10 cellular contexts compared by ENCODE assay signal in the genomic region with DNA sequence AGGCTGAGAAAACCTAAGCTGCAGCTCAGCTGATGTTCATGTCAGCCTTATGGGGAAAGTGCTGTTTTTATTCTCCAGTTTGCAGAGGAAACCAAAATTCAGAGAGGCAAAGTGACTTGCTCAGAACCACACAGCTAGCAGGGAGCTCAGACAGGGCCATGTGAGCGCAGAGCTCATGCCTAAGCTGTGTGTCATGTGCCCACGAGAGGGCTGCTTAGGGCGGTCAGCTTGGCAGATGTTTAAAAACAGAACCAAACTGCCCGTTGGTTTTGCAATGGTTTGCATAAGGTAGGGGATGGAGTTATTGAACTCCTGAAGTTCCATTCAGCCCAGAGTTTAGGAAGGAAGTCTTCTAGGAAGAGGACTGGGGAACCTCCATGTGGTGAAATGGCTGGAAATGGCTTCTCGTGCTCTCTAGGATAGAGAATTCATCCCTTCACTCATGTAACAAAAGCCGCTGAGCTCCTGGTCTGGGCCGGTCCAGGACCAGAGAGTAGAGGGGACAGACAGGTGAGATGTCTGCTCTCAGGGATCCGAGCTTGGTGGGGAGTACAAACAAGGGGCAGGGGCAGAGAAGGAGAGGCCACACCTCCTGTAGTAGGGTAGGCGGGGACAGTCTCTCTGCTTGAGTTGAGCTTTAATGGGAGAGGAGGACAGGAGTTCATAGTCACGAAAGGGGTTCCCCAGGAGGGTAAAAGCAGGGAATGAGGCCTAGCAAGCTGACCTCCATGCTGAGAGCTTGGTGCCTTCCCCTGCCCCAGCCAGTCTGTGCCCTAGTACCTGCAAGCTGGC. TPM values are rescaled to one million over a fixed set of nuclear protein-coding genes. Genes with fewer than 3 reads are reported as not detected.
A peak's percentile ranks its signal among the peaks of the same experiment; 100 is the strongest.
DNase-seq lines count a peak whose midpoint lies in the region; TF ChIP-seq lines count a peak whose summit lies in the region.
"Had no signal": no experiment of that assay in that cellular context is flagged by ENCODE, and none has a peak within 500 bp of the region (broad histone marks: within the 10 kb centered on the region; RNA-seq: fewer than 3 reads in every experiment).

No MANE protein-coding gene starts in this region.

- DNase-seq in AG09309 (ENCODE audit: low read depth), result peak; percentile 76
- DNase-seq in M059J (ENCODE audit: low read depth), result peak; percentile 84
- DNase-seq in dedifferentiated amniotic fluid mesenchymal stem cell (ENCODE audit: extremely low spot score), result peak; percentile 82
- no peak for DNase-seq in activated T-cell treated with anti-CD3 and anti-CD28 coated beads for 4 hours
- no peak for DNase-seq in activated CD8-positive, alpha-beta memory T cell treated with anti-CD3 and anti-CD28 coated beads, Interleukin-2, amount 50 U/mL, for 48 hours
- no peak for DNase-seq in activated CD4-positive, alpha-beta T cell treated with anti-CD3 and anti-CD28 coated beads for 48 hours
- DNase-seq in activated CD4-positive, alpha-beta T cell treated with anti-CD3 and anti-CD28 coated beads, Interleukin-2, amount 50 U/mL, for 48 hours, result no peak
- DNase-seq: activated naive CD8-positive, alpha-beta T cell treated with anti-CD3 and anti-CD28 coated beads, Interleukin-2, amount 10 ng/mL, durations not matched to agents 7 days and 5 days; GDM1 had no signal

- no peak for TF ChIP-seq CTCF in AG09309 (IDR thresholded peaks at IDR 0.05; ENCODE audit: control insufficient read depth, insufficient read depth, low read depth, low read length, missing control alignments)

- H3K27me3 ChIP-seq in mucosa of rectum (ENCODE audit: control insufficient read depth in 2 of 2, insufficient read depth in 2 of 2, low read length in 2 of 2), result no peaks in the 10 kb centered on the region

- H3K9ac ChIP-seq in mucosa of rectum (ENCODE audit: low read depth in 1 of 2, low read length in 2 of 2), result peak overlapping the region; percentile 11 to 76

- peak overlapping the region; percentile 95 to 96 for H3K27ac ChIP-seq in mucosa of rectum (ENCODE audit: low read depth in 2 of 2, low read length in 2 of 2)

- H3K4me3 ChIP-seq in AG09309 (ENCODE audit: control insufficient read depth, low read depth, low read length), result no peak overlapping the region
- H3K4me3 ChIP-seq in mucosa of rectum (ENCODE audit: low read length in 2 of 2), result no peak overlapping the region

- no peaks in the 10 kb centered on the region for H3K9me3 ChIP-seq in mucosa of rectum (ENCODE audit: control insufficient read depth in 2 of 2, low read length in 2 of 2)

- H3K36me3 ChIP-seq in mucosa of rectum (ENCODE audit: control insufficient read depth in 2 of 2, insufficient read depth in 2 of 2, low read length in 2 of 2), result peaks cover 5 to 19% of the 10 kb centered on the region in 2 donors

- peaks cover 59 to 61% of the 10 kb centered on the region in 2 donors for H3K4me1 ChIP-seq in mucosa of rectum (ENCODE audit: control insufficient read depth in 2 of 2, insufficient read depth in 2 of 2, low read length in 2 of 2)

RNA-seq across cellular contexts. Expression of a gene that starts 46.9 kb away (rescaled TPM):
- total RNA-seq in M059J (2014; rRNA removed; shearing (Covaris generic)), result 4.4 and 6.8 TPM in 2 replicates

Comparison
In these comparisons a context has a peak if more than half of its experiments do, and no peak if none do; other contexts are left out.
1. DNase-seq: peak in AG09309 (single experiment), M059J (single experiment) and dedifferentiated amniotic fluid mesenchymal stem cell (single experiment); none in activated T-cell treated with anti-CD3 and anti-CD28 coated beads for 4 hours (single experiment), activated CD8-positive, alpha-beta memory T cell treated with anti-CD3 and anti-CD28 coated beads, Interleukin-2, amount 50 U/mL, for 48 hours (single experiment), activated CD4-positive, alpha-beta T cell treated with anti-CD3 and anti-CD28 coated beads for 48 hours (single experiment) and activated CD4-positive, alpha-beta T cell treated with anti-CD3 and anti-CD28 coated beads, Interleukin-2, amount 50 U/mL, for 48 hours (0 of 2).